ENCODE assay signal across 19 cellular contexts in the genomic region with DNA sequence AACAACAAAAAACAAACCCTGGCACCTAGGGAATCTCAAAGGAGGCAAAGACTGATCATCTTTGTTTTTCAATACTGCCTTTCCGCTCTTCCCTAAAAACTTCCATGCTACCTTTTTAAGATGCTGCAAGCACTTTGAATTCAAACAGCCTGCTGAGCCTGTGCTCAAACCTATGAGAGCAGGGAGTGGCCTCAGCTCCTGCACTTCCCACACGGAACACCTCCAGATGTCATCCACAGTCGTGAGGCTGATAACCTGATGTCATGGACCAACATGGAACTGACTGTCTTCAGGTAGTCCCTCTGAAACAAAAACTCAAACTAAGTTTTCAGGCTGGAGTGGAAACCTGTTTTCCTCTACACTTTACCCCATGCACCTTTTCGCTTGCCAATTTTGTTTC.
"Had no signal": no experiment of that assay in that cellular context is flagged by ENCODE, and none has a peak within 500 bp of the region (broad histone marks: within the 10 kb centered on the region; RNA-seq: fewer than 3 reads in every experiment).

No MANE protein-coding gene starts in this region.

- ATAC-seq: HepG2 had no signal

- DNase-seq: IMR-90, Kasumi-1, MM.1S, NCI-H1092 treated with DMSO at 0.1 percent for 48 hours, NCI-H1436, NCI-H187, NCI-H2029, NCI-H2081 treated with DMSO at 0.1 percent for 48 hours, NCI-H2171, NCI-H226, NCI-H446, NCI-H510A, NCI-H524 treated with DMSO at 0.1 percent for 48 hours, NCI-H69, NCI-H774, Right ventricle myocardium superior, RPMI8226, SIG-M5 had no signal
